8 cellular contexts compared by ENCODE assay signal in the genomic region with DNA sequence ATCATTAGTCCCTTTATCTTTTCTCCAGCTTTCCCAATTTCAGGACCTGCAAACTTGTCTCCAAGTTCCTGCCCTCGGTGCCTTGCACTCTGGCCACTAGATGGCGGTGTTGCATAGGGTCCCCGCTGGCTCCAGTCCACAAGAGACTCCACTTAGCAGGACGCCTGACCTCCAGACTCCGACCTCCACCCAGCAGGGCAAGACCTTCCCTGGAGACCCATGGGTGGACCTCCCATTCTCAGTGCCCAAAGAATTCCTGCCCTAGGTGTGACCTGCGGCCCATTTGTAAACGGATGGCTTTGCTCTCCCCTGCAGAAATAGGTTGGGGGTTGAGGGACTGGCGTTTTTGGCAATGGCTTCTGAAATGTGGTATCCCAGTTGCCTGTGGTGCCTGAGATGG.
DNase-seq lines count a peak whose midpoint lies in the region; ATAC-seq and TF ChIP-seq lines count a peak whose summit lies in the region.

No MANE protein-coding gene starts in this region.

- POLR2A ChIA-PET in AG04449 (lab: Yijun Ruan, JAX), result no interaction called here

- DNase-seq in AG04449 (ENCODE audit: low read depth, low spot score) (no peak), GM19238 (ENCODE audit: insufficient read length, low spot score) (peak; percentile 78), NCI-H2196 (lab: John Stamatoyannopoulos, UW; ENCODE audit: unreplicated experiment) (peak; percentile 60), left colon (peak; percentile 74 to 87)
- DNase-seq in activated CD4-positive, alpha-beta T cell treated with anti-CD3 and anti-CD28 coated beads for 24 hours (ENCODE audit: low read depth in 2 of 2), result peak; percentile 70 to 72
- DNase-seq in central memory CD4-positive, alpha-beta T cell, result peak; percentile 50
- DNase-seq in stimulated activated CD4-positive, alpha-beta T cell treated with anti-CD3 and anti-CD28 coated beads, Interleukin-4, amount 100 ng/mL, for 1 hour, result peak; percentile 75

- ATAC-seq in left colon (peak; percentile 70), HG02571 (IDR thresholded peaks at IDR 0.05; ENCODE audit: unreplicated experiment) (no peak)

- CTCF ChIA-PET in AG04449 (lab: Yijun Ruan, JAX), result interaction anchor here (0.6 to 9.8 kb wide), 58 partner anchors 10 to 660 kb away, joined by 3 to 188 read pairs (median 4); partner anchors contain the start of gene SLC6A6

- intact Hi-C loops in left colon (cut with DNase I, micrococcal nuclease), result loop anchor here (2.0 to 5.0 kb wide), 3 partner anchors 191 to 206 kb away; no protein-coding TSS in a partner anchor

- no peak overlapping the region; the same call in 1 of the 2 replicates for H3K4me3 ChIP-seq in AG04449 (ENCODE audit: low read depth, low read length)

- peak; percentile 97 for TF ChIP-seq CTCF in AG04449 (IDR thresholded peaks at IDR 0.05; ENCODE audit: insufficient read depth, low read length, missing control alignments)
